Comparison of ENCODE assay signal across 16 cellular contexts in genomic region chr15:101672298-101672697, GRCh38.
"Had no signal": no experiment of that assay in that cellular context is flagged by ENCODE, and none has a peak within 500 bp of the region (broad histone marks: within the 10 kb centered on the region; RNA-seq: fewer than 3 reads in every experiment).

No MANE protein-coding gene starts in this region.

- H3K27ac ChIP-seq: left lung, psoas muscle, sigmoid colon had no signal

- H3K9me3 ChIP-seq: left lung, psoas muscle, sigmoid colon had no signal

- H3K27ac Mint-ChIP-seq: activated CD4-positive, alpha-beta memory T cell treated with anti-CD3 and anti-CD28 coated beads for 36 hours; activated T-helper 1 cell treated with anti-CD3 and anti-CD28 coated beads, Interleukin-12 subunit alpha, Interleukin-12 subunit beta, Interleukin-2, Interleukin-4 antibody, amounts not matched to agents 30 ng/mL and 10 ng/mL and 1 ng/mL, durations not matched to agents 14 hours and 24 hours and 36 hours; brain; nephron progenitor cell; stimulated activated naive B cell treated with anti-CD40 and anti-IgM and Interleukin-4, amounts not matched to agents 10 μg/mL and 1 μg/mL and 100 μg/mL, for 72 hours; type B pancreatic cell had no signal

- H3K9me3 Mint-ChIP-seq: activated CD4-positive, alpha-beta memory T cell treated with anti-CD3 and anti-CD28 coated beads for 36 hours; activated T-helper 1 cell treated with anti-CD3 and anti-CD28 coated beads, Interleukin-12 subunit alpha, Interleukin-12 subunit beta, Interleukin-2, Interleukin-4 antibody, amounts not matched to agents 30 ng/mL and 10 ng/mL and 1 ng/mL, durations not matched to agents 14 hours and 24 hours and 36 hours; stimulated activated naive B cell treated with anti-CD40 and anti-IgM and Interleukin-4, amounts not matched to agents 10 μg/mL and 1 μg/mL and 100 μg/mL, for 72 hours; type B pancreatic cell had no signal

- ATAC-seq: left lung; stimulated activated naive B cell treated with anti-CD40 and anti-IgM and Interleukin-4, amounts not matched to agents 10 μg/mL and 1 μg/mL and 100 μg/mL, for 72 hours had no signal

- H3K27me3 ChIP-seq: left lung, sigmoid colon had no signal

- H3K4me3 ChIP-seq: left lung, psoas muscle, sigmoid colon had no signal

- DNase-seq: activated CD4-positive, alpha-beta memory T cell treated with anti-CD3 and anti-CD28 coated beads for 36 hours; activated CD4-positive, CD25-positive, alpha-beta regulatory T cell treated with anti-CD3 and anti-CD28 coated beads, Interleukin-2, amount 50 U/mL, for 72 hours; activated naive CD4-positive, alpha-beta T cell treated with anti-CD3 and anti-CD28 coated beads, Interleukin-2, amount 50 U/mL, for 16 hours; amygdala; dermis blood vessel endothelial cell; erythroblast; left lung; mesenchymal stem cell; nephron progenitor cell; psoas muscle; sigmoid colon; stimulated activated CD4-positive, alpha-beta T cell treated with anti-CD3 and anti-CD28 coated beads, Interleukin-2, amount 100 ng/mL, for 24 hours; stimulated activated naive B cell treated with anti-CD40 and anti-IgM and Interleukin-4, amounts not matched to agents 10 μg/mL and 1 μg/mL and 100 μg/mL, for 72 hours had no signal

- H3K4me1 ChIP-seq: left lung, psoas muscle, sigmoid colon had no signal

- H3K27me3 Mint-ChIP-seq: activated CD4-positive, alpha-beta memory T cell treated with anti-CD3 and anti-CD28 coated beads for 36 hours; stimulated activated naive B cell treated with anti-CD40 and anti-IgM and Interleukin-4, amounts not matched to agents 10 μg/mL and 1 μg/mL and 100 μg/mL, for 72 hours; type B pancreatic cell had no signal

- H3K4me3 Mint-ChIP-seq: activated CD4-positive, alpha-beta memory T cell treated with anti-CD3 and anti-CD28 coated beads for 36 hours; activated T-helper 1 cell treated with anti-CD3 and anti-CD28 coated beads, Interleukin-12 subunit alpha, Interleukin-12 subunit beta, Interleukin-2, Interleukin-4 antibody, amounts not matched to agents 30 ng/mL and 10 ng/mL and 1 ng/mL, durations not matched to agents 14 hours and 24 hours and 36 hours; brain; nephron progenitor cell; stimulated activated naive B cell treated with anti-CD40 and anti-IgM and Interleukin-4, amounts not matched to agents 10 μg/mL and 1 μg/mL and 100 μg/mL, for 72 hours; type B pancreatic cell had no signal
